ENCODE assay signal across 8 cellular contexts in genomic region chr12:79547044-79547734, GRCh38.
DNase-seq lines count a peak whose midpoint lies in the region; ATAC-seq and TF ChIP-seq lines count a peak whose summit lies in the region.

No MANE protein-coding gene starts in this region.

- TF ChIP-seq POLR2A in breast epithelium (IDR thresholded peaks at IDR 0.05) = no peak

- intact Hi-C loops in breast epithelium (cut with DNase I; ENCODE audit: low total_unique reads) = no loop called here
- intact Hi-C loops in left lung (cut with DNase I) = no loop called here

- H3K27ac ChIP-seq in breast epithelium (peak overlapping the region; percentile 89 to 91), left lung (peak overlapping the region; percentile 65 to 81)

- TF ChIP-seq CTCF in breast epithelium (IDR thresholded peaks at IDR 0.05) (no peak), left lung (IDR thresholded peaks at IDR 0.05) (no peak)

- ATAC-seq in HG02884 (IDR thresholded peaks at IDR 0.05; ENCODE audit: unreplicated experiment) = peak; percentile 16
- peak; percentile 89 for ATAC-seq in left lung
- no peak for ATAC-seq in HG02852 (IDR thresholded peaks at IDR 0.05; ENCODE audit: unreplicated experiment)

- peaks cover 0 to 8% of the 10 kb centered on the region in 2 donors for H3K4me1 ChIP-seq in breast epithelium
- peaks cover 6 to 21% of the 10 kb centered on the region in 2 donors for H3K4me1 ChIP-seq in left lung

- H3K9me3 ChIP-seq in breast epithelium (no peaks in the 10 kb centered on the region), left lung (no peaks in the 10 kb centered on the region)

- peak; percentile 97 for DNase-seq in A172 (ENCODE audit: low spot score)
- peak in 1 of 2 donors; percentile 91 for DNase-seq in breast epithelium (ENCODE audit: low spot score in 2 of 2)
- no peak for DNase-seq in left lung
- DNase-seq in inferior parietal cortex (ENCODE audit: extremely low spot score) = no peak
- DNase-seq in medulla oblongata (ENCODE audit: extremely low spot score) = no peak
- DNase-seq in HuH-7 (ENCODE audit: low spot score) = no peak

- no peaks in the 10 kb centered on the region for H3K36me3 ChIP-seq in breast epithelium
- H3K36me3 ChIP-seq in left lung = no peaks in the 10 kb centered on the region

- H3K4me3 ChIP-seq in breast epithelium (no peak overlapping the region), left lung (no peak overlapping the region)

- H3K27me3 ChIP-seq in breast epithelium (no peaks in the 10 kb centered on the region), left lung (no peaks in the 10 kb centered on the region)
